In genomic region chr1:209335090-209335692, GRCh38 we compare ENCODE assay signal across 8 cellular contexts.
DNase-seq lines count a peak whose midpoint lies in the region; ATAC-seq and TF ChIP-seq lines count a peak whose summit lies in the region.

No MANE protein-coding gene starts in this region.

- TF ChIP-seq POLR2A in right lobe of liver (IDR thresholded peaks at IDR 0.05), result no peak

- intact Hi-C loops in right lobe of liver (cut with DNase I), result no loop called here

- no peaks in the 10 kb centered on the region for H4K20me1 ChIP-seq in DOHH2 (ENCODE audit: control insufficient read depth, insufficient read depth, low read depth, low read length)

- POLR2A ChIA-PET in AG04450 (lab: Yijun Ruan, JAX), result no interaction called here

- H3F3A ChIP-seq in DOHH2 (ENCODE audit: control insufficient read depth, insufficient read depth), result no peaks in the 10 kb centered on the region

- H3K36me3 ChIP-seq in DOHH2 (ENCODE audit: control insufficient read depth, low read length), result no peaks in the 10 kb centered on the region
- no peaks in the 10 kb centered on the region for H3K36me3 ChIP-seq in right lobe of liver

- H3K27me3 ChIP-seq in AG04450 (ENCODE audit: control insufficient read depth, insufficient read depth, low read length) (no peaks in the 10 kb centered on the region), DOHH2 (ENCODE audit: control insufficient read depth, low read length) (no peaks in the 10 kb centered on the region), right lobe of liver (no peaks in the 10 kb centered on the region)

- no peaks in the 10 kb centered on the region for H3K4me1 Mint-ChIP-seq in activated T-cell treated with anti-CD3 and anti-CD28 coated beads, Interleukin-2, amount 50 U/mL, for 4 hours (ENCODE audit: low read depth)

- no peak overlapping the region for H3K27ac ChIP-seq in AG04450 (ENCODE audit: low read depth, low read length)
- no peak overlapping the region for H3K27ac ChIP-seq in DOHH2 (ENCODE audit: low read depth, low read length)
- no peak overlapping the region for H3K27ac ChIP-seq in right lobe of liver

- no peaks in the 10 kb centered on the region for H3K9me3 Mint-ChIP-seq in activated T-cell treated with anti-CD3 and anti-CD28 coated beads, Interleukin-2, amount 50 U/mL, for 4 hours

- H3K27me3 Mint-ChIP-seq in activated T-cell treated with anti-CD3 and anti-CD28 coated beads, Interleukin-2, amount 50 U/mL, for 4 hours (ENCODE audit: low read depth), result peaks cover 6% of the 10 kb centered on the region

- H3K9me2 ChIP-seq in DOHH2 (replicated peaks; ENCODE audit: control insufficient read depth, low read length), result no peaks in the 10 kb centered on the region

- H3K36me3 Mint-ChIP-seq in activated T-cell treated with anti-CD3 and anti-CD28 coated beads, Interleukin-2, amount 50 U/mL, for 4 hours (ENCODE audit: insufficient read depth), result no peaks in the 10 kb centered on the region

- no peaks in the 10 kb centered on the region for H3K79me2 ChIP-seq in DOHH2 (ENCODE audit: control insufficient read depth, low read length)

- TF ChIP-seq CTCF in AG04450 (IDR thresholded peaks at IDR 0.05; ENCODE audit: low read depth, low read length) (peak; percentile 89), DOHH2 (IDR thresholded peaks at IDR 0.05; ENCODE audit: low read depth, low read length, poor library complexity, severe bottlenecking) (peak; percentile 80), astrocyte of the cerebellum (IDR thresholded peaks at IDR 0.05; ENCODE audit: low read depth, low read length, missing control alignments) (peak; percentile 83), right lobe of liver (IDR thresholded peaks at IDR 0.05) (peak; percentile 35 to 79 (median 68))

- H3K4me3 Mint-ChIP-seq in activated T-cell treated with anti-CD3 and anti-CD28 coated beads, Interleukin-2, amount 50 U/mL, for 4 hours, result no peak overlapping the region

- ATAC-seq in right lobe of liver, result peak; percentile 76 to 83 (median 76)
- ATAC-seq in activated T-cell treated with anti-CD3 and anti-CD28 coated beads, Interleukin-2, amount 50 U/mL, for 4 hours, result no peak

- in situ Hi-C loops in astrocyte of the cerebellum (cut with HindIII; ENCODE audit: low sequenced_read_pairs), result no loop called here

- CTCF ChIA-PET in AG04450 (lab: Charles Lee), result interaction anchor here (0.6 to 4.6 kb wide), 20 partner anchors 11 to 247 kb away, joined by 3 to 40 read pairs (median 4); no protein-coding TSS in a partner anchor

- H3K4me1 ChIP-seq in DOHH2 (ENCODE audit: control insufficient read depth, low read length) (no peaks in the 10 kb centered on the region), right lobe of liver (no peaks in the 10 kb centered on the region)

- H3K9me3 ChIP-seq in AG04450 (ENCODE audit: control insufficient read depth, insufficient read depth, low read length), result no peaks in the 10 kb centered on the region
- H3K9me3 ChIP-seq in DOHH2 (ENCODE audit: control insufficient read depth, insufficient read depth, low read length), result no peaks in the 10 kb centered on the region
- no peaks in the 10 kb centered on the region for H3K9me3 ChIP-seq in right lobe of liver

- DNase-seq in AG04450 (ENCODE audit: low read depth, low spot score), result peak; percentile 4
- peak; percentile 24 for DNase-seq in H4 (ENCODE audit: low spot score)
- DNase-seq in LHCN-M2 (ENCODE audit: low read depth), result peak; percentile 20
- no peak for DNase-seq in astrocyte of the cerebellum (ENCODE audit: low read depth)
- peak in 1 of 3 donors; percentile 28 for DNase-seq in right lobe of liver
- no peak for DNase-seq in NOMO-1 treated with dmso at 0.1 percent for 144 hours (lab: John Stamatoyannopoulos, UW; ENCODE audit: unreplicated experiment)
- DNase-seq in activated T-cell treated with anti-CD3 and anti-CD28 coated beads, Interleukin-2, amount 50 U/mL, for 4 hours, result no peak

- H3K4me3 ChIP-seq in AG04450 (ENCODE audit: low read depth, low read length), result no peak overlapping the region
- no peak overlapping the region for H3K4me3 ChIP-seq in DOHH2 (ENCODE audit: low read length)
- H3K4me3 ChIP-seq in astrocyte of the cerebellum (ENCODE audit: low read depth, low read length), result no peak overlapping the region
- no peak overlapping the region for H3K4me3 ChIP-seq in right lobe of liver

- 16% methylated on average over 3 of the region's 3 CpGs for WGBS in right lobe of liver (ENCODE audit: insufficient coverage, low coverage, low lambda C conversion rate, missing lambda C conversion rate)

- no peak overlapping the region for H3K4me2 ChIP-seq in DOHH2 (ENCODE audit: low read length)

Comparison
In these comparisons a context has a peak if more than half of its experiments do, and no peak if none do; other contexts are left out.
1. DNase-seq: peak in AG04450 (single experiment), H4 (single experiment) and LHCN-M2 (single experiment); none in astrocyte of the cerebellum (single experiment), NOMO-1 treated with dmso at 0.1 percent for 144 hours (single experiment) and activated T-cell treated with anti-CD3 and anti-CD28 coated beads, Interleukin-2, amount 50 U/mL, for 4 hours (single experiment).
2. ATAC-seq: peak in right lobe of liver (4 of 4); none in activated T-cell treated with anti-CD3 and anti-CD28 coated beads, Interleukin-2, amount 50 U/mL, for 4 hours (0 of 2).
3. Peak in every context shown above with its lines, with median percentiles within 50 percentile points of each other: CTCF ChIP-seq.